In genomic region chr1:110962892-110963665, GRCh38 we compare ENCODE assay signal across 8 cellular contexts. TPM values are rescaled to one million over a fixed set of nuclear protein-coding genes. Genes with fewer than 3 reads are reported as not detected.
DNase-seq lines count a peak whose midpoint lies in the region; ATAC-seq lines count a peak whose summit lies in the region.

No MANE protein-coding gene starts in this region.

- CTCF ChIA-PET in activated naive CD4-positive, alpha-beta T cell treated with anti-CD3 and anti-CD28 coated beads for 36 hours (lab: Charles Lee): interaction anchor here (1.2 kb wide), 1 partner anchor 20 kb away, joined by 3 read pairs; no protein-coding TSS in a partner anchor

- peak; percentile 30 for DNase-seq in D341Med (ENCODE audit: low spot score)
- peak; percentile 72 for DNase-seq in LoVo (ENCODE audit: low spot score)
- DNase-seq in SIG-M5 treated with dmso at 0.1 percent for 504 hours (lab: John Stamatoyannopoulos, UW; ENCODE audit: unreplicated experiment): peak; percentile 73
- peak; percentile 68 for DNase-seq in activated naive CD4-positive, alpha-beta T cell treated with anti-CD3 and anti-CD28 coated beads for 36 hours
- peak; percentile 63 for DNase-seq in germinal center (ENCODE audit: low spot score)
- peak; percentile 61 for DNase-seq in non-pigmented ciliary epithelial cell (ENCODE audit: low read depth)
- DNase-seq in substantia nigra (lab: John Stamatoyannopoulos, UW): peak in 43 of 49 donors; percentile 8 to 75 (median 38)

- peak overlapping the region; percentile 86 for H3K27ac ChIP-seq in substantia nigra (ENCODE audit: low read depth, low read length, poor library complexity, severe bottlenecking)

- H3K27me3 Mint-ChIP-seq in activated naive CD4-positive, alpha-beta T cell treated with anti-CD3 and anti-CD28 coated beads for 36 hours (ENCODE audit: low read depth): peaks cover 2% of the 10 kb centered on the region

- H3K27ac Mint-ChIP-seq in activated naive CD4-positive, alpha-beta T cell treated with anti-CD3 and anti-CD28 coated beads for 36 hours: peak overlapping the region; percentile 96

- peak; percentile 48 for ATAC-seq in GM21723 (IDR thresholded peaks at IDR 0.05; ENCODE audit: unreplicated experiment)

- H3K4me1 Mint-ChIP-seq in activated naive CD4-positive, alpha-beta T cell treated with anti-CD3 and anti-CD28 coated beads for 36 hours (ENCODE audit: low read depth): peaks cover 34% of the 10 kb centered on the region

- H3K36me3 Mint-ChIP-seq in activated naive CD4-positive, alpha-beta T cell treated with anti-CD3 and anti-CD28 coated beads for 36 hours (ENCODE audit: low read depth): peaks cover 41% of the 10 kb centered on the region

- H3K9me3 Mint-ChIP-seq in activated naive CD4-positive, alpha-beta T cell treated with anti-CD3 and anti-CD28 coated beads for 36 hours: peaks cover 22% of the 10 kb centered on the region

- peak overlapping the region; percentile 83 for H3K4me3 Mint-ChIP-seq in activated naive CD4-positive, alpha-beta T cell treated with anti-CD3 and anti-CD28 coated beads for 36 hours

- intact Hi-C loops in activated naive CD4-positive, alpha-beta T cell treated with anti-CD3 and anti-CD28 coated beads for 36 hours (cut with micrococcal nuclease): loop anchor here (1.0 to 5.0 kb wide), 5 partner anchors 46 to 624 kb away; partner anchors contain the start of genes DENND2D and RBM15

RNA-seq across cellular contexts. Expression of gene LRIF1, which starts 0.6 kb away (rescaled TPM):
- 10 to 100 TPM; 12.0 to 12.3 TPM for total RNA-seq in activated naive CD4-positive, alpha-beta T cell treated with anti-CD3 and anti-CD28 coated beads for 36 hours

Comparison
In these comparisons a context has a peak if more than half of its experiments do, and no peak if none do; other contexts are left out.
1. Peak in every context shown above with its lines: DNase-seq, ATAC-seq and H3K27ac ChIP-seq.